21 cellular contexts compared by ENCODE assay signal in the genomic region with DNA sequence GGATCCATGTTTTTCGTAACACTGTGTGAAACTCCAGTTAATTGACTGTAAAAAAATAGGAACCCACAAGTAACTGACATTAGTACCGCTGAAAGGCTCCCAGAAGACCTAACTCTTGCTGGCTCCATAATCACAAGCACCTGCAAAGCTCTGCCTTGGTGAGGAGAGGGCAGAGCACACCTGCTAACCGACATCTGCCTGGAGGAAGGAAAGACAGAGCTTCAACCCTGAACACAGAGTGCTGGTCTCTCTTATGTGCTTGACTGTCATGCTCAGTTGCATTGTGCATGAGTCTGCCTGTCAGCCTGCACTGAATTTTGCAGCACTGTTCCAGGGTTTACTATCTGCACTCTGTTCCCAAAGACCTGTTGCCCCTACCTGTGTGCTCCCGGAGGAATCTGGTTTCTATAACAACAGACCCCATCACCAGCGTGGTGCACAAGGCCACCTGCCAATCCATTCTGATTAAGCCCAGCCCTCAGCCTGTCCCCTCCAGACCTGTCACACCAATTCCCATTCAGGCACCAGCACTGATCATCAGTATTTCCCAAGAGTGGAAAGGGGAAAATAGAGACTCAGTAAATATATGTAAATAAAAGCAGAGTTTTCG.
DNase-seq lines count a peak whose midpoint lies in the region; ATAC-seq and TF ChIP-seq lines count a peak whose summit lies in the region.
"Had no signal": no experiment of that assay in that cellular context is flagged by ENCODE, and none has a peak within 500 bp of the region (broad histone marks: within the 10 kb centered on the region; RNA-seq: fewer than 3 reads in every experiment).

No MANE protein-coding gene starts in this region.

- no peaks in the 10 kb centered on the region for H3K9me2 ChIP-seq in DOHH2 (replicated peaks; ENCODE audit: control insufficient read depth, low read length)

- no peaks in the 10 kb centered on the region for H4K20me1 ChIP-seq in DOHH2 (ENCODE audit: control insufficient read depth, insufficient read depth, low read depth, low read length)

- TF ChIP-seq CTCF in DOHH2 (IDR thresholded peaks at IDR 0.05; ENCODE audit: low read depth, low read length, poor library complexity, severe bottlenecking) (no peak), WTC11 (IDR thresholded peaks at IDR 0.05) (no peak)

- peaks cover 16% of the 10 kb centered on the region for H3K27me3 Mint-ChIP-seq in WTC11 (ENCODE audit: low read depth)
- H3K27me3 Mint-ChIP-seq in activated naive CD8-positive, alpha-beta T cell treated with anti-CD3 and anti-CD28 coated beads for 36 hours = no peaks in the 10 kb centered on the region
- H3K27me3 Mint-ChIP-seq: CD4-positive, CD25-positive, alpha-beta regulatory T cell; dendritic cell treated with granulocyte-macrophage colony-stimulating factor and Interleukin-4, amounts not matched to agents 40 ng/mL and 50 ng/mL, for 4 days had no signal

- CTCF ChIA-PET in WTC11 (lab: Charles Lee) = no interaction called here

- H3K4me1 ChIP-seq in DOHH2 (ENCODE audit: control insufficient read depth, low read length) = peaks cover 95% of the 10 kb centered on the region

- POLR2A ChIA-PET in WTC11 (lab: Charles Lee) = no interaction called here

- H3F3A ChIP-seq in DOHH2 (ENCODE audit: control insufficient read depth, insufficient read depth) = peaks cover 17% of the 10 kb centered on the region

- H3K27ac Mint-ChIP-seq in WTC11 = no peak overlapping the region
- H3K27ac Mint-ChIP-seq in activated naive CD8-positive, alpha-beta T cell treated with anti-CD3 and anti-CD28 coated beads for 36 hours = no peak overlapping the region
- H3K27ac Mint-ChIP-seq: activated naive CD8-positive, alpha-beta T cell treated with anti-CD3 and anti-CD28 coated beads, Interleukin-2, amount 10 ng/mL, durations not matched to agents 7 days and 5 days; activated T-helper 1 cell treated with anti-CD3 and anti-CD28 coated beads, Interleukin-12 subunit alpha, Interleukin-12 subunit beta, Interleukin-2, Interleukin-4 antibody, amounts not matched to agents 30 ng/mL and 10 ng/mL and 1 ng/mL, durations not matched to agents 14 hours and 24 hours and 36 hours; CD4-positive, CD25-positive, alpha-beta regulatory T cell; dendritic cell treated with granulocyte-macrophage colony-stimulating factor and Interleukin-4, amounts not matched to agents 40 ng/mL and 50 ng/mL, for 4 days; T-helper 2 cell treated with Interferon-gamma antibody and Interleukin-4, amounts not matched to agents 5 μg/mL and 100 μg/mL, for 36 hours had no signal

- DNase-seq in NCI-H2107 treated with DMSO at 0.1 percent for 48 hours (lab: John Stamatoyannopoulos, UW; ENCODE audit: unreplicated experiment) (peak; percentile 33), NCI-H2107 (lab: John Stamatoyannopoulos, UW) (no peak), NAMALWA (ENCODE audit: low spot score) (peak; percentile 39), WTC11 (ENCODE audit: low spot score) (no peak), amygdala (lab: John Stamatoyannopoulos, UW) (no peak)
- DNase-seq in activated T-cell treated with anti-CD3 and anti-CD28 coated beads, Interleukin-2, amount 50 U/mL, for 1 hour = no peak
- no peak for DNase-seq in activated naive CD8-positive, alpha-beta T cell treated with anti-CD3 and anti-CD28 coated beads for 36 hours
- DNase-seq: activated naive CD8-positive, alpha-beta T cell treated with anti-CD3 and anti-CD28 coated beads, Interleukin-2, amount 10 ng/mL, durations not matched to agents 7 days and 5 days; CD4-positive, CD25-positive, alpha-beta regulatory T cell; DMS153; foreskin fibroblast; NCI-H1048; NCI-H226; PC-9; stimulated activated CD4-positive, alpha-beta T cell treated with anti-CD3 and anti-CD28 coated beads, Interleukin-15, amount 100 ng/mL, for 24 hours had no signal

- H3K9me3 ChIP-seq in DOHH2 (ENCODE audit: control insufficient read depth, insufficient read depth, low read length) = no peaks in the 10 kb centered on the region

- no peaks in the 10 kb centered on the region for H3K4me1 Mint-ChIP-seq in WTC11
- H3K4me1 Mint-ChIP-seq in activated naive CD8-positive, alpha-beta T cell treated with anti-CD3 and anti-CD28 coated beads for 36 hours = no peaks in the 10 kb centered on the region
- H3K4me1 Mint-ChIP-seq: activated naive CD8-positive, alpha-beta T cell treated with anti-CD3 and anti-CD28 coated beads, Interleukin-2, amount 10 ng/mL, durations not matched to agents 7 days and 5 days had no signal

- H3K4me3 Mint-ChIP-seq in WTC11 = no peak overlapping the region
- H3K4me3 Mint-ChIP-seq in activated naive CD8-positive, alpha-beta T cell treated with anti-CD3 and anti-CD28 coated beads for 36 hours = no peak overlapping the region
- H3K4me3 Mint-ChIP-seq: activated naive CD8-positive, alpha-beta T cell treated with anti-CD3 and anti-CD28 coated beads, Interleukin-2, amount 10 ng/mL, durations not matched to agents 7 days and 5 days; activated T-helper 1 cell treated with anti-CD3 and anti-CD28 coated beads, Interleukin-12 subunit alpha, Interleukin-12 subunit beta, Interleukin-2, Interleukin-4 antibody, amounts not matched to agents 30 ng/mL and 10 ng/mL and 1 ng/mL, durations not matched to agents 14 hours and 24 hours and 36 hours; CD4-positive, CD25-positive, alpha-beta regulatory T cell; dendritic cell treated with granulocyte-macrophage colony-stimulating factor and Interleukin-4, amounts not matched to agents 40 ng/mL and 50 ng/mL, for 4 days; T-helper 2 cell treated with Interferon-gamma antibody and Interleukin-4, amounts not matched to agents 5 μg/mL and 100 μg/mL, for 36 hours had no signal

- peak overlapping the region; percentile 57 for H3K4me3 ChIP-seq in DOHH2 (ENCODE audit: low read length)
- H3K4me3 ChIP-seq: PC-9, SK-N-MC had no signal

- H3K4me2 ChIP-seq in DOHH2 (ENCODE audit: low read length) = peak overlapping the region; percentile 74
- H3K4me2 ChIP-seq: PC-9 had no signal

- no peaks in the 10 kb centered on the region for H3K36me3 Mint-ChIP-seq in WTC11
- no peaks in the 10 kb centered on the region for H3K36me3 Mint-ChIP-seq in activated naive CD8-positive, alpha-beta T cell treated with anti-CD3 and anti-CD28 coated beads for 36 hours
- H3K36me3 Mint-ChIP-seq: activated naive CD8-positive, alpha-beta T cell treated with anti-CD3 and anti-CD28 coated beads, Interleukin-2, amount 10 ng/mL, durations not matched to agents 7 days and 5 days; CD4-positive, CD25-positive, alpha-beta regulatory T cell had no signal

- H3K9me3 Mint-ChIP-seq in WTC11 = no peaks in the 10 kb centered on the region
- H3K9me3 Mint-ChIP-seq in activated naive CD8-positive, alpha-beta T cell treated with anti-CD3 and anti-CD28 coated beads for 36 hours = no peaks in the 10 kb centered on the region
- H3K9me3 Mint-ChIP-seq: activated naive CD8-positive, alpha-beta T cell treated with anti-CD3 and anti-CD28 coated beads, Interleukin-2, amount 10 ng/mL, durations not matched to agents 7 days and 5 days; activated T-helper 1 cell treated with anti-CD3 and anti-CD28 coated beads, Interleukin-12 subunit alpha, Interleukin-12 subunit beta, Interleukin-2, Interleukin-4 antibody, amounts not matched to agents 30 ng/mL and 10 ng/mL and 1 ng/mL, durations not matched to agents 14 hours and 24 hours and 36 hours; CD4-positive, CD25-positive, alpha-beta regulatory T cell; dendritic cell treated with granulocyte-macrophage colony-stimulating factor and Interleukin-4, amounts not matched to agents 40 ng/mL and 50 ng/mL, for 4 days; T-helper 2 cell treated with Interferon-gamma antibody and Interleukin-4, amounts not matched to agents 5 μg/mL and 100 μg/mL, for 36 hours had no signal

- no peaks in the 10 kb centered on the region for H3K27me3 ChIP-seq in DOHH2 (ENCODE audit: control insufficient read depth, low read length)

- H3K36me3 ChIP-seq in DOHH2 (ENCODE audit: control insufficient read depth, low read length) = no peaks in the 10 kb centered on the region

- H3K79me2 ChIP-seq in DOHH2 (ENCODE audit: control insufficient read depth, low read length) = no peaks in the 10 kb centered on the region

- H3K27ac ChIP-seq in DOHH2 (ENCODE audit: low read depth, low read length) = peak overlapping the region; percentile 91
- H3K27ac ChIP-seq: PC-9, SK-N-MC had no signal

- peak; percentile 43 for ATAC-seq in WTC11
- ATAC-seq: activated CD4-positive, CD25-positive, alpha-beta regulatory T cell treated with anti-CD3 and anti-CD28 coated beads, Interleukin-2, amount 50 U/mL, for 24 hours had no signal

TF ChIP-seq in WTC11, 78 proteins besides CTCF, POLR2A, EP300 and RAD21 (continues in another document):
- TF ChIP-seq MXD4 (CRISPR knock-in tag; IDR thresholded peaks at IDR 0.05; ENCODE audit: borderline replicate concordance) = no peak
- TF ChIP-seq RORB (CRISPR knock-in tag; IDR thresholded peaks at IDR 0.05) = no peak
- TF ChIP-seq, protein P1, sequence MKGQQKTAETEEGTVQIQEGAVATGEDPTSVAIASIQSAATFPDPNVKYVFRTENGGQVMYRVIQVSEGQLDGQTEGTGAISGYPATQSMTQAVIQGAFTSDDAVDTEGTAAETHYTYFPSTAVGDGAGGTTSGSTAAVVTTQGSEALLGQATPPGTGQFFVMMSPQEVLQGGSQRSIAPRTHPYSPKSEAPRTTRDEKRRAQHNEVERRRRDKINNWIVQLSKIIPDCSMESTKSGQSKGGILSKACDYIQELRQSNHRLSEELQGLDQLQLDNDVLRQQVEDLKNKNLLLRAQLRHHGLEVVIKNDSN (CRISPR knock-in tag; IDR thresholded peaks at IDR 0.05) = no peak
- no peak for TF ChIP-seq NR1H2 (CRISPR knock-in tag; IDR thresholded peaks at IDR 0.05)
- TF ChIP-seq, protein P2, sequence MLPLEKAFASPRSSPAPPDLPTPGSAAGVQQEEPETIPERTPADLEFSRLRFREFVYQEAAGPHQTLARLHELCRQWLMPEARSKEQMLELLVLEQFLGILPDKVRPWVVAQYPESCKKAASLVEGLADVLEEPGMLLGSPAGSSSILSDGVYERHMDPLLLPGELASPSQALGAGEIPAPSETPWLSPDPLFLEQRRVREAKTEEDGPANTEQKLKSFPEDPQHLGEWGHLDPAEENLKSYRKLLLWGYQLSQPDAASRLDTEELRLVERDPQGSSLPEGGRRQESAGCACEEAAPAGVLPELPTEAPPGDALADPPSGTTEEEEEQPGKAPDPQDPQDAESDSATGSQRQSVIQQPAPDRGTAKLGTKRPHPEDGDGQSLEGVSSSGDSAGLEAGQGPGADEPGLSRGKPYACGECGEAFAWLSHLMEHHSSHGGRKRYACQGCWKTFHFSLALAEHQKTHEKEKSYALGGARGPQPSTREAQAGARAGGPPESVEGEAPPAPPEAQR (CRISPR knock-in tag; IDR thresholded peaks at IDR 0.05) = no peak
- TF ChIP-seq SOX15 (CRISPR knock-in tag; IDR thresholded peaks at IDR 0.05) = no peak
- TF ChIP-seq ZNF263 (CRISPR knock-in tag; IDR thresholded peaks at IDR 0.05; ENCODE audit: low read depth) = no peak

Comparison
In these comparisons a context has a peak if more than half of its experiments do, and no peak if none do; other contexts are left out.
1. DNase-seq: peak in NCI-H2107 treated with DMSO at 0.1 percent for 48 hours (single experiment) and NAMALWA (single experiment); none in NCI-H2107 (single experiment), WTC11 (single experiment), activated T-cell treated with anti-CD3 and anti-CD28 coated beads, Interleukin-2, amount 50 U/mL, for 1 hour (single experiment), amygdala (0 of 56) and activated naive CD8-positive, alpha-beta T cell treated with anti-CD3 and anti-CD28 coated beads for 36 hours (single experiment).